Comparison of ENCODE assay signal across 8 cellular contexts in the genomic region with DNA sequence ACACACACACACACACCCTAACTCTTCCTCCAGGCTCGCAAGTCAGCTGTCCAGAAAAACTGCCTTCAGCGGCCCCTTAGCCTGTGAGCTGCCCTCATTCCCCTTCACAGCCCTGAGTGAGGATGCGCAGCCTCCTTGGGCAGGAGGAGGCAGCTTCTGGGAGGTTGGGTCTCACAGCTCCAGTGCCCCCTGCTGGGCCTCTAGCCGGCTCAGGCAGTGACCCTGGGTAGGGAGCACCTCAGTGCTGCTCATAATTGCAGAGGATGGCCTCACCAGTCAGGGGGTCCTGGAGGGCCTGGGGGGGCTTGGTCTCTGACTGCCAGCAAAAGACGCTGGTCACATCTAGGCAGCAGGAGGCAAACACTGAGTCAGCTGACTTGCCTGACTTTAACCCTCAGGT. TPM values are rescaled to one million over a fixed set of nuclear protein-coding genes. Genes with fewer than 3 reads are reported as not detected.
A peak's percentile ranks its signal among the peaks of the same experiment; 100 is the strongest.
DNase-seq lines count a peak whose midpoint lies in the region; ATAC-seq, FAIRE-seq and TF ChIP-seq lines count a peak whose summit lies in the region.

No MANE protein-coding gene starts in this region.

- intact Hi-C loops in kidney (cut with DNase I): no loop called here

- peaks cover 11% of the 10 kb centered on the region for H3K27me3 ChIP-seq in BJ (ENCODE audit: control insufficient read depth, insufficient read depth, low read length)
- peaks cover 28% of the 10 kb centered on the region for H3K27me3 ChIP-seq in mucosa of stomach (ENCODE audit: control insufficient read depth, insufficient read depth, low read length)

- H3K27ac ChIP-seq in kidney (ENCODE audit: low read depth in 2 of 2, low read length in 2 of 2): no peak overlapping the region

- peak overlapping the region; percentile 54 for H3K9ac ChIP-seq in mucosa of stomach (ENCODE audit: low read length)
- no peak overlapping the region for H3K9ac ChIP-seq in kidney (ENCODE audit: low read length in 2 of 2)

- DNase-seq in BJ (ENCODE audit: low read depth): no peak
- no peak for DNase-seq in HFFc6
- no peak for DNase-seq in astrocyte of the cerebellum (ENCODE audit: low read depth)
- no peak for DNase-seq in kidney
- DNase-seq in NCI-H1048 (lab: John Stamatoyannopoulos, UW): no peak

- ATAC-seq in GM18502 (IDR thresholded peaks at IDR 0.05; ENCODE audit: poor library complexity, unreplicated experiment) (no peak), HG03196 (IDR thresholded peaks at IDR 0.05; ENCODE audit: unreplicated experiment) (no peak)

- H3K9me3 Mint-ChIP-seq in HFFc6: peaks cover 4% of the 10 kb centered on the region; the same call in 1 of the 2 replicates

- peaks cover 6% of the 10 kb centered on the region for H3K4me1 ChIP-seq in mucosa of stomach (ENCODE audit: control insufficient read depth, insufficient read depth, low read length)
- H3K4me1 ChIP-seq in kidney (ENCODE audit: control insufficient read depth in 1 of 2, insufficient read depth in 1 of 2, low read depth in 1 of 2, low read length in 2 of 2): peaks cover 0 to 3% of the 10 kb centered on the region in 2 donors

- no peak for FAIRE-seq in kidney (lab: Jason Lieb, UNC)

- H3K36me3 ChIP-seq in BJ (ENCODE audit: control insufficient read depth, insufficient read depth, low read length) (no peaks in the 10 kb centered on the region), mucosa of stomach (ENCODE audit: control insufficient read depth, insufficient read depth, low read length) (no peaks in the 10 kb centered on the region), kidney (ENCODE audit: control insufficient read depth in 1 of 2, insufficient read depth in 2 of 2, low read length in 2 of 2) (no peaks in the 10 kb centered on the region)

- 0 out of 2 replicates have a peak, but pooled peaks have one; percentile 5 for TF ChIP-seq CTCF in BJ (IDR thresholded peaks at IDR 0.05; ENCODE audit: insufficient read depth, low read depth, low read length)
- TF ChIP-seq CTCF in HFFc6 (IDR thresholded peaks at IDR 0.05): peak; percentile 25; the same call in 1 of the 2 replicates
- TF ChIP-seq CTCF in astrocyte of the cerebellum (IDR thresholded peaks at IDR 0.05; ENCODE audit: low read depth, low read length, missing control alignments): peak; percentile 6
- TF ChIP-seq CTCF in kidney (IDR thresholded peaks at IDR 0.05; ENCODE audit: borderline replicate concordance, extremely low read depth, insufficient read depth): no peak

- CTCF ChIA-PET in BJ (lab: Yijun Ruan, JAX): no interaction called here

- no peak overlapping the region for H3K4me3 Mint-ChIP-seq in HFFc6

- peaks cover 23% of the 10 kb centered on the region for H3K27me3 Mint-ChIP-seq in HFFc6 (ENCODE audit: insufficient read depth)

- H3K9me3 ChIP-seq in mucosa of stomach (ENCODE audit: control insufficient read depth, low read length): no peaks in the 10 kb centered on the region
- no peaks in the 10 kb centered on the region for H3K9me3 ChIP-seq in kidney (ENCODE audit: control insufficient read depth in 1 of 2, low read length in 2 of 2)

- H3K27ac Mint-ChIP-seq in HFFc6: no peak overlapping the region

- POLR2A ChIA-PET in BJ (lab: Charles Lee): no interaction called here

- H3K4me3 ChIP-seq in BJ (ENCODE audit: low read depth, low read length) (no peak overlapping the region), astrocyte of the cerebellum (ENCODE audit: low read depth, low read length) (no peak overlapping the region), mucosa of stomach (ENCODE audit: low read length) (no peak overlapping the region), kidney (ENCODE audit: low read length in 2 of 2) (no peak overlapping the region)

- in situ Hi-C loops in astrocyte of the cerebellum (cut with HindIII; ENCODE audit: low sequenced_read_pairs): no loop called here

- no peaks in the 10 kb centered on the region for H3K36me3 Mint-ChIP-seq in HFFc6 (ENCODE audit: low read depth)

- no peaks in the 10 kb centered on the region for H3K4me1 Mint-ChIP-seq in HFFc6 (ENCODE audit: low read depth)

RNA-seq across cellular contexts. Expression of gene ZNF273, which starts 43.7 kb away (rescaled TPM):
- polyA plus RNA-seq in BJ (2011; rRNA removed): 1.3 and 1.7 TPM in 2 replicates
- 0.62 and 1.3 TPM in 2 replicates for polyA minus RNA-seq in BJ (2011; rRNA and poly(A)+ RNA removed)
- 1 to 10 TPM; 1.2 to 2.5 (median 2.0) TPM for total RNA-seq in HFFc6 (2021; fragmentation: NEBNext Ultra II Directional; extraction: Animal tissue kit (Norgen Biotek cat#: 25700))
- total RNA-seq in kidney: 5.4 TPM
- polyA plus RNA-seq in kidney (ENCODE audit: insufficient read depth, low read depth, low replicate concordance): 1.7 TPM

RNA-seq across cellular contexts. Expression of gene ZNF117, which starts 44.1 kb away (rescaled TPM):
- polyA plus RNA-seq in BJ (2011; rRNA removed) (1.9 and 4.1 TPM in 2 replicates), kidney (ENCODE audit: insufficient read depth, low read depth, low replicate concordance) (4.7 TPM)
- 1.3 and 1.8 TPM in 2 replicates for polyA minus RNA-seq in BJ (2011; rRNA and poly(A)+ RNA removed)
- 1 to 10 TPM in 5 of 6 experiments, under 1 TPM in 1; 0.63 to 1.7 (median 1.3) TPM for total RNA-seq in HFFc6 (2021; fragmentation: NEBNext Ultra II Directional; extraction: Animal tissue kit (Norgen Biotek cat#: 25700))
- 12.6 TPM for total RNA-seq in kidney

RNA-seq across cellular contexts. Expression of gene ERV3-1, which starts 59.7 kb away (rescaled TPM):
- 10.0 and 14.7 TPM in 2 replicates for polyA plus RNA-seq in BJ (2011; rRNA removed)
- 12.1 and 12.6 TPM in 2 replicates for polyA minus RNA-seq in BJ (2011; rRNA and poly(A)+ RNA removed)
- total RNA-seq in HFFc6 (2021; fragmentation: NEBNext Ultra II Directional; extraction: Animal tissue kit (Norgen Biotek cat#: 25700)): 1 to 10 TPM; 2.4 to 3.5 (median 3.0) TPM
- 15.2 TPM for total RNA-seq in kidney
- polyA plus RNA-seq in kidney (ENCODE audit: insufficient read depth, low read depth, low replicate concordance): 6.5 TPM
